Comparison of ENCODE assay signal across 9 cellular contexts in the genomic region with DNA sequence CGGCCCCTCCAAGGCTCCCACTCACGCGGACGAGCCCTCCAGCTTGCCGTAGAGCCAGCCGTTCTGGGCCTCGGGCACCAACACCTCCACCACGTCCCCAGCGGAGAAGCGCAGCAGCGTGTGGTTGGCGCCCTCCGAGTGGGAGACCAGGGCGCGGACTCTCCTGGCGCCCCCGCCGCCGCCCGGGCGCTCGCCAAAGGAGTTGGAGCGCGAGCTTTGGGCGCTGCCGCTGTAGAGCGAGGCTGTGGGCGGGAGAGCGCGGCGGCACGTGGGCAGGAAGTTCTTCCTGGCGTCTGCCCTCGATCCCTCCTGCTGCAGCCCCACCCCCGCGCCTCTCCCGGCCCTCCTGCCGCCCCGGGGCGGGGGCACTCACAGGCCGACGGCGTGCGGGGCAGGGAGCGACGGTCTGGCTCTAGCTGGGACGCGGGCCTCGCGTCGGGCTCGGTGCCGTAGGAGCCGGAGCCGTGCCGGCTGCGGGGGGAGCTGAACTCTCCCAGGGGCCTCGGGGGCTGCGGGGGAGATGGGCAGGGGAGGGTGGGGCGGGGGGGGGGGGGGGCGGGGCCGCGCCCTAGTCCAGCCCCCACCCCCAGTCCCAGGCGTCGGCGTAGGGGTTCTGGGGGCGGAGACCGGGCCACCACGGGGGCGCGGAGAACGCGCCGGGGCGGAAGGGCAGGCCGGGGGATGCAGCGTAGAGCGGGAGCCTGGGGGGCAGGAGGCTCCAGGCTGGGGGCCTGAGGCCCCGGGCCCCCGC. TPM values are rescaled to one million over a fixed set of nuclear protein-coding genes. Genes with fewer than 3 reads are reported as not detected.
DNase-seq lines count a peak whose midpoint lies in the region; ATAC-seq and TF ChIP-seq lines count a peak whose summit lies in the region.
"Had no signal": no experiment of that assay in that cellular context is flagged by ENCODE, and none has a peak within 500 bp of the region (broad histone marks: within the 10 kb centered on the region; RNA-seq: fewer than 3 reads in every experiment).

No MANE protein-coding gene starts in this region.

- TF ChIP-seq POLR2A in sigmoid colon (IDR thresholded peaks at IDR 0.05): no peak

- WGBS in sigmoid colon, 2 donors: 41 to 75% methylated on average over 79 of the region's 80 CpGs

- H3K36me3 ChIP-seq in sigmoid colon: no peaks in the 10 kb centered on the region

- intact Hi-C loops in sigmoid colon (cut with DNase I): no loop called here

- H3K27ac ChIP-seq in sigmoid colon: no peak overlapping the region

- no peak for TF ChIP-seq CTCF in astrocyte of the cerebellum (IDR thresholded peaks at IDR 0.05; ENCODE audit: low read depth, low read length, missing control alignments)
- no peak for TF ChIP-seq CTCF in glutamatergic neuron (IDR thresholded peaks at IDR 0.05; ENCODE audit: partially characterized antibody, unreplicated experiment)
- no peak for TF ChIP-seq CTCF in sigmoid colon (IDR thresholded peaks at IDR 0.05)

- H3K27ac Mint-ChIP-seq in glutamatergic neuron (ENCODE audit: unreplicated experiment): no peak overlapping the region
- H3K27ac Mint-ChIP-seq in activated CD4-positive, alpha-beta memory T cell treated with anti-CD3 and anti-CD28 coated beads, Interleukin-2, amount 10 ng/mL, durations not matched to agents 7 days and 5 days: no peak overlapping the region
- H3K27ac Mint-ChIP-seq: progenitor cell of endocrine pancreas had no signal

- CTCF ChIA-PET in activated CD4-positive, alpha-beta memory T cell treated with anti-CD3 and anti-CD28 coated beads, Interleukin-2, amount 10 ng/mL, durations not matched to agents 7 days and 5 days (lab: Charles Lee): no interaction called here

- H3K4me3 ChIP-seq in astrocyte of the cerebellum (ENCODE audit: low read depth, low read length) (peak overlapping the region; percentile 14), sigmoid colon (peak overlapping the region in 3 of 4 donors; percentile 9 to 43 (median 32))

- no peaks in the 10 kb centered on the region for H3K9me3 ChIP-seq in sigmoid colon

- peaks cover 0 to 15% (median 11%) of the 10 kb centered on the region in 4 donors for H3K4me1 ChIP-seq in sigmoid colon

- ATAC-seq in HG02642 (IDR thresholded peaks at IDR 0.05; ENCODE audit: poor library complexity, unreplicated experiment): no peak

- POLR2A ChIA-PET in activated CD4-positive, alpha-beta memory T cell treated with anti-CD3 and anti-CD28 coated beads, Interleukin-2, amount 10 ng/mL, durations not matched to agents 7 days and 5 days (lab: Charles Lee): no interaction called here

- in situ Hi-C loops in astrocyte of the cerebellum (cut with HindIII; ENCODE audit: low sequenced_read_pairs): no loop called here

- H3K27me3 Mint-ChIP-seq in glutamatergic neuron (ENCODE audit: unreplicated experiment): peaks cover 11% of the 10 kb centered on the region
- peaks cover 8% of the 10 kb centered on the region for H3K27me3 Mint-ChIP-seq in activated CD4-positive, alpha-beta memory T cell treated with anti-CD3 and anti-CD28 coated beads, Interleukin-2, amount 10 ng/mL, durations not matched to agents 7 days and 5 days

- peaks cover 23% of the 10 kb centered on the region for H3K4me1 Mint-ChIP-seq in glutamatergic neuron (ENCODE audit: low read depth, unreplicated experiment)
- H3K4me1 Mint-ChIP-seq in activated CD4-positive, alpha-beta memory T cell treated with anti-CD3 and anti-CD28 coated beads, Interleukin-2, amount 10 ng/mL, durations not matched to agents 7 days and 5 days: peaks cover 1% of the 10 kb centered on the region

- no peak overlapping the region for H3K4me3 Mint-ChIP-seq in glutamatergic neuron (ENCODE audit: unreplicated experiment)
- H3K4me3 Mint-ChIP-seq in activated CD4-positive, alpha-beta memory T cell treated with anti-CD3 and anti-CD28 coated beads, Interleukin-2, amount 10 ng/mL, durations not matched to agents 7 days and 5 days: no peak overlapping the region

- peak; percentile 28 for DNase-seq in EH (ENCODE audit: low read depth)
- DNase-seq in astrocyte of the cerebellum (ENCODE audit: low read depth): no peak
- DNase-seq in glutamatergic neuron: peak; percentile 38
- DNase-seq in sigmoid colon: no peak
- DNase-seq in T1000 (lab: John Stamatoyannopoulos, UW): no peak
- no peak for DNase-seq in activated CD4-positive, alpha-beta memory T cell treated with anti-CD3 and anti-CD28 coated beads, Interleukin-2, amount 10 ng/mL, durations not matched to agents 7 days and 5 days
- no peak for DNase-seq in NOMO-1 treated with dmso at 0.1 percent for 144 hours (lab: John Stamatoyannopoulos, UW; ENCODE audit: unreplicated experiment)

- peaks cover 15 to 36% (median 25%) of the 10 kb centered on the region in 3 donors for H3K27me3 ChIP-seq in sigmoid colon

- H3K9me3 Mint-ChIP-seq in glutamatergic neuron (ENCODE audit: unreplicated experiment): peaks cover 18% of the 10 kb centered on the region
- H3K9me3 Mint-ChIP-seq in activated CD4-positive, alpha-beta memory T cell treated with anti-CD3 and anti-CD28 coated beads, Interleukin-2, amount 10 ng/mL, durations not matched to agents 7 days and 5 days: no peaks in the 10 kb centered on the region

- TF ChIP-seq EP300 in sigmoid colon (IDR thresholded peaks at IDR 0.05): no peak

- no peaks in the 10 kb centered on the region for H3K36me3 Mint-ChIP-seq in glutamatergic neuron (ENCODE audit: unreplicated experiment)
- no peaks in the 10 kb centered on the region for H3K36me3 Mint-ChIP-seq in activated CD4-positive, alpha-beta memory T cell treated with anti-CD3 and anti-CD28 coated beads, Interleukin-2, amount 10 ng/mL, durations not matched to agents 7 days and 5 days (ENCODE audit: low read depth)

RNA-seq across cellular contexts. Expression of a gene that starts 4.9 kb away (rescaled TPM):
- total RNA-seq in glutamatergic neuron (ENCODE audit: unreplicated experiment): not detected
- total RNA-seq in sigmoid colon: under 1 TPM in 2 of 4 donors, not detected in 2; 0.55 to 0.71 TPM
- polyA plus RNA-seq in sigmoid colon: under 1 TPM in 1 of 3 donors, not detected in 2; 0.20 TPM
- not detected for total RNA-seq in activated CD4-positive, alpha-beta memory T cell treated with anti-CD3 and anti-CD28 coated beads, Interleukin-2, amount 10 ng/mL, durations not matched to agents 7 days and 5 days

RNA-seq across cellular contexts. Expression of a gene that starts 21.6 kb away (rescaled TPM):
- total RNA-seq in glutamatergic neuron (ENCODE audit: unreplicated experiment) (28.6 TPM), sigmoid colon (under 1 TPM; 0.16 to 0.71 (median 0.27) TPM)
- polyA plus RNA-seq in sigmoid colon: 10 to 100 TPM; 25.8 to 48.7 (median 34.7) TPM
- total RNA-seq in activated CD4-positive, alpha-beta memory T cell treated with anti-CD3 and anti-CD28 coated beads, Interleukin-2, amount 10 ng/mL, durations not matched to agents 7 days and 5 days: under 1 TPM; 0.55 to 0.63 TPM

RNA-seq across cellular contexts. Expression of a gene that starts 31.7 kb away (rescaled TPM):
- 44.8 TPM for total RNA-seq in glutamatergic neuron (ENCODE audit: unreplicated experiment)
- total RNA-seq in sigmoid colon: 10 to 100 TPM; 14.3 to 21.7 (median 17.2) TPM
- polyA plus RNA-seq in sigmoid colon: 10 to 100 TPM; 21.0 to 38.9 (median 25.4) TPM
- 10 to 100 TPM; 11.4 to 12.7 TPM for total RNA-seq in activated CD4-positive, alpha-beta memory T cell treated with anti-CD3 and anti-CD28 coated beads, Interleukin-2, amount 10 ng/mL, durations not matched to agents 7 days and 5 days

Comparison
In these comparisons a context has a peak if more than half of its experiments do, and no peak if none do; other contexts are left out.
1. DNase-seq: peak in EH (single experiment) and glutamatergic neuron (single experiment); none in astrocyte of the cerebellum (single experiment), sigmoid colon (single experiment), T1000 (single experiment), activated CD4-positive, alpha-beta memory T cell treated with anti-CD3 and anti-CD28 coated beads, Interleukin-2, amount 10 ng/mL, durations not matched to agents 7 days and 5 days (single experiment) and NOMO-1 treated with dmso at 0.1 percent for 144 hours (single experiment).
2. RNA of a gene that starts 21.6 kb away (total RNA-seq): 28.6 TPM in glutamatergic neuron (single experiment); 0.55 to 0.63 TPM in activated CD4-positive, alpha-beta memory T cell treated with anti-CD3 and anti-CD28 coated beads, Interleukin-2, amount 10 ng/mL, durations not matched to agents 7 days and 5 days and 0.16 to 0.71 TPM in sigmoid colon; every median in the first group is over 10 times any median in the second.